ENCODE assay signal across 27 cellular contexts in genomic region chr16:88087517-88087877, GRCh38.
"Had no signal": no experiment of that assay in that cellular context is flagged by ENCODE, and none has a peak within 500 bp of the region (broad histone marks: within the 10 kb centered on the region; RNA-seq: fewer than 3 reads in every experiment).

No MANE protein-coding gene starts in this region.

- H3K4me3 ChIP-seq: ascending aorta, cardiac muscle cell, MG63 had no signal

- ATAC-seq: activated CD4-positive, alpha-beta T cell treated with anti-CD3 and anti-CD28 coated beads for 36 hours; activated CD8-positive, alpha-beta T cell treated with anti-CD3 and anti-CD28 coated beads, Interleukin-2, amount 10 ng/mL, durations not matched to agents 7 days and 5 days had no signal

- H3K9me3 ChIP-seq: ascending aorta, MG63 had no signal

- H3K27me3 ChIP-seq: ascending aorta, cardiac muscle cell, MG63 had no signal

- DNase-seq: activated CD4-positive, alpha-beta T cell treated with anti-CD3 and anti-CD28 coated beads for 36 hours; activated CD4-positive, alpha-beta T cell treated with anti-CD3 and anti-CD28 coated beads, Interleukin-2, amount 10 ng/mL, durations not matched to agents 7 days and 5 days; activated CD4-positive, alpha-beta T cell treated with anti-CD3 and anti-CD28 coated beads, Interleukin-2, amount 50 U/mL, for 48 hours; activated CD8-positive, alpha-beta T cell treated with anti-CD3 and anti-CD28 coated beads, Interleukin-2, amount 10 ng/mL, durations not matched to agents 7 days and 5 days; activated gamma-delta T cell; activated naive CD4-positive, alpha-beta T cell treated with Interleukin-2 at 50 U/mL for 16 hours; activated naive CD8-positive, alpha-beta T cell treated with anti-CD3 and anti-CD28 coated beads, Interleukin-2, amount 10 ng/mL, durations not matched to agents 7 days and 5 days; activated T-cell treated with anti-CD3 and anti-CD28 coated beads, Interleukin-2, amount 50 U/mL, for 24 hours; amygdala; Kasumi-1; NCI-H1048; NCI-H1105 treated with DMSO at 0.1 percent for 48 hours; NCI-H1436; NCI-H1694; NCI-H1930; NCI-H2081 treated with DMSO at 0.1 percent for 48 hours; NCI-H226; NCI-H446 treated with DMSO at 0.1 percent for 48 hours; NCI-H524; SIG-M5; SW 1271; T-helper 1 cell; T-helper 2 cell; T-helper 9 cell had no signal

- H3K27ac ChIP-seq: ascending aorta, cardiac muscle cell had no signal

- H3K4me1 ChIP-seq: ascending aorta had no signal

- H3K36me3 ChIP-seq: cardiac muscle cell, MG63 had no signal
